Comparison of ENCODE assay signal across 27 cellular contexts in the genomic region with DNA sequence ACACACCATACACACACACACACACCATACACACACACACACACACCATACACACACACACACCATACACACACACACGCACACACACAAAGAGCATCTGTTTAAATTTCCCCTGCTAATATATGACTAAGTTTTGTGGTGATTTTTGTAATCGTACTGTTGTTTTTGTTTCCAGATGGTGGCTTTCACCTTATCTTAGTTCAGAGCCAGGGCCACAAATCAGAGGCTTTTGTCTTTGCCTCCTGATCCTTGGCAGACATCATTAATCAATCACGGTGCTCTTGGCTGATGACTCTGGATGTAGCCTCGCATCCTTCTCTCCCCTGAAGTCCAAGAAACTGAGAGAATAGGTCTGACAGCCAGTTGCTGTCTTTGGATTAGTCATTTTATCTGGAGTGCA. TPM values are rescaled to one million over a fixed set of nuclear protein-coding genes. Genes with fewer than 3 reads are reported as not detected.
DNase-seq lines count a peak whose midpoint lies in the region; ATAC-seq and TF ChIP-seq lines count a peak whose summit lies in the region.
"Had no signal": no experiment of that assay in that cellular context is flagged by ENCODE, and none has a peak within 500 bp of the region (broad histone marks: within the 10 kb centered on the region; RNA-seq: fewer than 3 reads in every experiment).

No MANE protein-coding gene starts in this region.

- no peak for TF ChIP-seq CTCF in astrocyte of the spinal cord (IDR thresholded peaks at IDR 0.05; ENCODE audit: low read depth, low read length)
- no peak for TF ChIP-seq CTCF in nephron progenitor cell (IDR thresholded peaks at IDR 0.05)

- H3K9me3 Mint-ChIP-seq in activated T-cell treated with anti-CD3 and anti-CD28 coated beads, Interleukin-2, amount 50 U/mL, for 72 hours: peaks cover 0 to 2% of the 10 kb centered on the region in 2 donors
- H3K9me3 Mint-ChIP-seq in nephron progenitor cell: peaks cover 29% of the 10 kb centered on the region
- H3K9me3 Mint-ChIP-seq: activated naive CD4-positive, alpha-beta T cell treated with anti-CD3 and anti-CD28 coated beads, Interleukin-2, amount 50 U/mL, for 72 hours had no signal

- peak overlapping the region; percentile 4 for H3K27ac Mint-ChIP-seq in activated T-cell treated with anti-CD3 and anti-CD28 coated beads, Interleukin-2, amount 50 U/mL, for 72 hours
- peak overlapping the region; percentile 30 for H3K27ac Mint-ChIP-seq in nephron progenitor cell
- H3K27ac Mint-ChIP-seq: activated naive CD4-positive, alpha-beta T cell treated with anti-CD3 and anti-CD28 coated beads, Interleukin-2, amount 50 U/mL, for 72 hours; activated T-cell treated with anti-CD3 and anti-CD28 coated beads, Interleukin-2, amount 50 U/mL, for 24 hours; mesothelial cell of epicardium; progenitor cell of endocrine pancreas; T-helper 1 cell treated with Interleukin-12 subunit alpha and Interleukin-12 subunit beta and Interleukin-4 antibody, amounts not matched to agents 30 μg/mL and 1 μg/mL, for 36 hours had no signal

- in situ Hi-C loops in astrocyte of the spinal cord (cut with HindIII; ENCODE audit: low sequenced_read_pairs): no loop called here

- no peaks in the 10 kb centered on the region for H3K27me3 Mint-ChIP-seq in activated T-cell treated with anti-CD3 and anti-CD28 coated beads, Interleukin-2, amount 50 U/mL, for 72 hours (ENCODE audit: low read depth)
- H3K27me3 Mint-ChIP-seq in nephron progenitor cell (ENCODE audit: low read depth, poor library complexity): peaks cover 7% of the 10 kb centered on the region
- H3K27me3 Mint-ChIP-seq: activated T-cell treated with anti-CD3 and anti-CD28 coated beads, Interleukin-2, amount 50 U/mL, for 24 hours had no signal

- DNase-seq in activated T-cell treated with anti-CD3 and anti-CD28 coated beads, Interleukin-2, amount 50 U/mL, for 72 hours: no peak
- no peak for DNase-seq in activated T-cell treated with anti-CD3 and anti-CD28 coated beads, Interleukin-2, amount 50 U/mL, for 48 hours
- DNase-seq in M059J (ENCODE audit: low read depth): peak; percentile 14
- peak; percentile 37 for DNase-seq in astrocyte of the spinal cord (ENCODE audit: low read depth, low spot score)
- no peak for DNase-seq in nephron progenitor cell
- no peak for DNase-seq in NCI-H2029 treated with DMSO at 0.1 percent for 48 hours (lab: John Stamatoyannopoulos, UW)
- DNase-seq: activated CD4-positive, alpha-beta T cell treated with anti-CD3 and anti-CD28 coated beads, Interleukin-2, amount 50 U/mL, for 48 hours; activated T-cell treated with anti-CD3 and anti-CD28 coated beads, Interleukin-2, amount 50 U/mL, for 24 hours; C1 segment of cervical spinal cord; dermis blood vessel endothelial cell; foreskin melanocyte; GF-D8; KG1; left colon; NCI-H1092; NCI-H2081; NCI-H510A treated with DMSO at 0.1 percent for 48 hours; SHP77; stimulated activated CD4-positive, alpha-beta T cell treated with anti-CD3 and anti-CD28 coated beads, Interleukin-4, amount 100 ng/mL, for 1 hour had no signal

- peak overlapping the region in 1 of 2 donors; percentile 10 for H3K4me3 Mint-ChIP-seq in activated T-cell treated with anti-CD3 and anti-CD28 coated beads, Interleukin-2, amount 50 U/mL, for 72 hours
- H3K4me3 Mint-ChIP-seq in nephron progenitor cell: no peak overlapping the region
- H3K4me3 Mint-ChIP-seq: activated T-cell treated with anti-CD3 and anti-CD28 coated beads, Interleukin-2, amount 50 U/mL, for 24 hours; mesothelial cell of epicardium; nephron; T-helper 1 cell treated with Interleukin-12 subunit alpha and Interleukin-12 subunit beta and Interleukin-4 antibody, amounts not matched to agents 30 μg/mL and 1 μg/mL, for 36 hours had no signal

- peak in 1 of 2 donors; percentile 29 for ATAC-seq in activated T-cell treated with anti-CD3 and anti-CD28 coated beads, Interleukin-2, amount 50 U/mL, for 72 hours (replicated peaks in 1 of 2)
- ATAC-seq in GM18909 (IDR thresholded peaks at IDR 0.05; ENCODE audit: poor library complexity, unreplicated experiment): no peak
- no peak for ATAC-seq in GM19328 (IDR thresholded peaks at IDR 0.05; ENCODE audit: unreplicated experiment)
- ATAC-seq: activated naive CD4-positive, alpha-beta T cell treated with anti-CD3 and anti-CD28 coated beads, Interleukin-2, amount 50 U/mL, for 72 hours; left colon had no signal

- peaks cover 7% of the 10 kb centered on the region for H3K4me1 Mint-ChIP-seq in activated T-cell treated with anti-CD3 and anti-CD28 coated beads, Interleukin-2, amount 50 U/mL, for 72 hours (ENCODE audit: low read depth)
- H3K4me1 Mint-ChIP-seq in nephron progenitor cell: peaks cover 26% of the 10 kb centered on the region

- peaks cover 0 to 5% of the 10 kb centered on the region in 2 donors for H3K36me3 Mint-ChIP-seq in activated T-cell treated with anti-CD3 and anti-CD28 coated beads, Interleukin-2, amount 50 U/mL, for 72 hours (ENCODE audit: insufficient read depth in 2 of 2)
- H3K36me3 Mint-ChIP-seq in nephron progenitor cell (ENCODE audit: low read depth): no peaks in the 10 kb centered on the region
- H3K36me3 Mint-ChIP-seq: mesothelial cell of epicardium had no signal

- no peak overlapping the region for H3K4me3 ChIP-seq in astrocyte of the spinal cord (ENCODE audit: low read depth, low read length)
- H3K4me3 ChIP-seq: skin epidermis had no signal

RNA-seq across cellular contexts. Expression of gene EDEM1, which starts 52.1 kb away (rescaled TPM):
- 100 to 1,000 TPM; 225 to 272 TPM for total RNA-seq in activated T-cell treated with anti-CD3 and anti-CD28 coated beads, Interleukin-2, amount 50 U/mL, for 72 hours
- total RNA-seq in M059J (2014; rRNA removed; shearing (Covaris generic)): 8.9 and 17.7 TPM in 2 replicates

Comparison
In these comparisons a context has a peak if more than half of its experiments do, and no peak if none do; other contexts are left out.
1. DNase-seq: peak in M059J (single experiment) and astrocyte of the spinal cord (single experiment); none in activated T-cell treated with anti-CD3 and anti-CD28 coated beads, Interleukin-2, amount 50 U/mL, for 72 hours (0 of 2), activated T-cell treated with anti-CD3 and anti-CD28 coated beads, Interleukin-2, amount 50 U/mL, for 48 hours (0 of 2), nephron progenitor cell (single experiment) and NCI-H2029 treated with DMSO at 0.1 percent for 48 hours (single experiment).
2. RNA of gene EDEM1, which starts 52.1 kb away (total RNA-seq): 225 to 272 TPM in activated T-cell treated with anti-CD3 and anti-CD28 coated beads, Interleukin-2, amount 50 U/mL, for 72 hours; 8.9 to 17.7 TPM in M059J; every median in the first group is over 10 times any median in the second.